Comparison of ENCODE assay signal across 9 cellular contexts in the genomic region with DNA sequence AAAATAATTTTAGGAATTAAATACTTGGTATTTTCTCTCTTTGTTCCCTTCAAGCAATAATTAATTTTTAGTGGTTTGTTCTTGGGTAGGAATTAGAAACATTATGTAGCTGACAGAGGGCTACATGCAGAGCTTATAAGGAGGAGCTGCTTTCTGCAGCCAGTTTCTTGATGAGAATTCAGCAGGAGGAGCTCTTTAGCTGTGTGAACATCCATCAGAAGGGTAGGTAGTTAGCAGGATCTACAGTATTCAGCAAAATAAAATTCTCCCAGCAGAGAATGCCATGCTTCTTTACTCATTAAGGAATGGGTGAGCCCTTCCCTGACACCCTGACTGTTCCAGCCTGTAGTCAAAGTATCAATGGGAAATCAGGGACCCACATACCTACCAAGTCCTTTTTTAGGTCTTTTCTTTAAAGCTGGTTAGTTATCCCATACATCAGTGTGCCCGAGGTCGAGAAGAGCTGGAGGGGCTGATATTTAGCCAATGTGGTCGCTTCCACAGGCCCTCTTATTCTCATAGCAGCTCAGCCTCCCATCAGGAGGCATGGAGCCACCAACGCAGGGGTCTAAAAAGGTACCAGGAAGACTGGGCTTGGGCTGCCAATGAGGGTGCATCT. TPM values are rescaled to one million over a fixed set of nuclear protein-coding genes. Genes with fewer than 3 reads are reported as not detected.
A peak's percentile ranks its signal among the peaks of the same experiment; 100 is the strongest.
DNase-seq lines count a peak whose midpoint lies in the region; ATAC-seq and TF ChIP-seq lines count a peak whose summit lies in the region.
"Had no signal": no experiment of that assay in that cellular context is flagged by ENCODE, and none has a peak within 500 bp of the region (broad histone marks: within the 10 kb centered on the region; RNA-seq: fewer than 3 reads in every experiment).

No MANE protein-coding gene starts in this region.

- TF ChIP-seq CTCF in brain (conservative IDR thresholded peaks at IDR 0.05), result peak; percentile 65 to 81

- no peaks in the 10 kb centered on the region for H3K36me3 Mint-ChIP-seq in brain
- no peaks in the 10 kb centered on the region for H3K36me3 Mint-ChIP-seq in natural killer cell treated with Interleukin-12 subunit alpha and Interleukin-12 subunit beta and Interleukin-15 and Interleukin-18, amount 100 ng/mL, for 72 hours

- no peaks in the 10 kb centered on the region for H3K27me3 Mint-ChIP-seq in brain
- peaks cover 12 to 18% of the 10 kb centered on the region in 2 donors for H3K27me3 Mint-ChIP-seq in natural killer cell treated with Interleukin-12 subunit alpha and Interleukin-12 subunit beta and Interleukin-15 and Interleukin-18, amount 100 ng/mL, for 72 hours

- DNase-seq in Ammon's horn (ENCODE audit: low spot score) (peak; percentile 53), HT-29 (ENCODE audit: low spot score) (peak; percentile 67), left kidney (ENCODE audit: low read depth, low spot score) (peak; percentile 52)
- no peak for DNase-seq in natural killer cell treated with Interleukin-12 subunit alpha and Interleukin-12 subunit beta and Interleukin-15 and Interleukin-18, amount 100 ng/mL, for 72 hours (ENCODE audit: low spot score)
- DNase-seq: activated CD8-positive, alpha-beta T cell treated with anti-CD3 and anti-CD28 coated beads for 36 hours had no signal

- no peaks in the 10 kb centered on the region for H3K9me3 Mint-ChIP-seq in brain
- no peaks in the 10 kb centered on the region for H3K9me3 Mint-ChIP-seq in natural killer cell treated with Interleukin-12 subunit alpha and Interleukin-12 subunit beta and Interleukin-15 and Interleukin-18, amount 100 ng/mL, for 72 hours
- H3K9me3 Mint-ChIP-seq: activated CD8-positive, alpha-beta T cell treated with anti-CD3 and anti-CD28 coated beads for 36 hours had no signal

- no peak overlapping the region for H3K4me3 Mint-ChIP-seq in brain
- H3K4me3 Mint-ChIP-seq in natural killer cell treated with Interleukin-12 subunit alpha and Interleukin-12 subunit beta and Interleukin-15 and Interleukin-18, amount 100 ng/mL, for 72 hours, result no peak overlapping the region
- H3K4me3 Mint-ChIP-seq: activated CD8-positive, alpha-beta T cell treated with anti-CD3 and anti-CD28 coated beads for 36 hours had no signal

- H3K27ac Mint-ChIP-seq in brain, result peak overlapping the region in 1 of 5 experiments; percentile 75
- H3K27ac Mint-ChIP-seq in natural killer cell treated with Interleukin-12 subunit alpha and Interleukin-12 subunit beta and Interleukin-15 and Interleukin-18, amount 100 ng/mL, for 72 hours, result no peak overlapping the region
- H3K27ac Mint-ChIP-seq: activated CD8-positive, alpha-beta T cell treated with anti-CD3 and anti-CD28 coated beads for 36 hours had no signal

- peaks cover 8% of the 10 kb centered on the region for H3K4me1 Mint-ChIP-seq in brain
- no peaks in the 10 kb centered on the region for H3K4me1 Mint-ChIP-seq in natural killer cell treated with Interleukin-12 subunit alpha and Interleukin-12 subunit beta and Interleukin-15 and Interleukin-18, amount 100 ng/mL, for 72 hours (ENCODE audit: low read depth in 2 of 2)

- no peak for ATAC-seq in GM19452 (IDR thresholded peaks at IDR 0.05; ENCODE audit: unreplicated experiment)
- no peak for ATAC-seq in natural killer cell treated with Interleukin-12 subunit alpha and Interleukin-12 subunit beta and Interleukin-15 and Interleukin-18, amount 100 ng/mL, for 72 hours
- ATAC-seq in GM19351 (IDR thresholded peaks at IDR 0.05; ENCODE audit: unreplicated experiment), result no peak
- no peak for ATAC-seq in GM18868 (IDR thresholded peaks at IDR 0.05; ENCODE audit: unreplicated experiment)
- ATAC-seq: activated CD8-positive, alpha-beta T cell treated with anti-CD3 and anti-CD28 coated beads for 36 hours had no signal

RNA-seq across cellular contexts. Expression of gene KCNAB1, which starts 54.0 kb away (rescaled TPM):
- total RNA-seq in HT-29 (2014; rRNA removed; shearing (Covaris generic)), result not detected in 2 replicates
- 2.6 TPM for polyA plus RNA-seq in brain (ENCODE audit: insufficient read depth, low read depth, low replicate concordance)
- not detected for total RNA-seq in natural killer cell treated with Interleukin-12 subunit alpha and Interleukin-12 subunit beta and Interleukin-15 and Interleukin-18, amount 100 ng/mL, for 72 hours
- total RNA-seq: activated CD8-positive, alpha-beta T cell treated with anti-CD3 and anti-CD28 coated beads for 36 hours had no signal
